Comparison of ENCODE assay signal across 17 cellular contexts in the genomic region with DNA sequence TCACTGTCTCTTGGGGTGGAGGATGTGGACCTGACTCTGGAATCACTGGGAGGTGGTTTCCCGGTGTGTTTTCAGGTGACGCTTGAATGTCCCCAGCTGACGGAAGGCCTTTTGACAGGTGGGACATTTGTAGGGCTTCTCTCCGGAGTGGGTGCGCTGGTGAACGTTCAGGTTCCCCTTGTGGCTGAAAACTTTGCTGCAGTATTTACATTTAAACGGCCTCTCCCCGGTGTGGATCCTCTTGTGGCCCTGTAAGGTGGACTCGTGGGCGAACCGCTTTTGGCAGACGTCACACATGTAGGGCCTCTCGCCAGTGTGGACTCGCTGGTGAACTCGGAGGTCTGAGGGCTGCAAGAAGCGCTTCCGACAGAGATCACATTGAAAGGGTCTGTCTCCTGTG. TPM values are rescaled to one million over a fixed set of nuclear protein-coding genes. Genes with fewer than 3 reads are reported as not detected.
"Had no signal": no experiment of that assay in that cellular context is flagged by ENCODE, and none has a peak within 500 bp of the region (broad histone marks: within the 10 kb centered on the region; RNA-seq: fewer than 3 reads in every experiment).

No MANE protein-coding gene starts in this region.

- H3K79me2 ChIP-seq: hepatocyte had no signal

- DNase-seq: activated effector memory CD4-positive, alpha-beta T cell treated with Interleukin-2 at 50 U/mL for 16 hours; activated T-cell treated with anti-CD3 and anti-CD28 coated beads, Interleukin-2, amount 50 U/mL, for 1 hour; amygdala; effector memory CD4-positive, alpha-beta T cell; lower lobe of right lung; naive thymus-derived CD4-positive, alpha-beta T cell; nucleus accumbens; sigmoid colon; stimulated activated CD4-positive, alpha-beta T cell treated with anti-CD3 and anti-CD28 coated beads, Interleukin-2, amount 100 ng/mL, for 24 hours; stimulated activated naive CD4-positive, alpha-beta T cell treated with Interleukin-2 at 50 U/mL for 16 hours; T-helper 17 cell; upper lobe of left lung had no signal

- H3K36me3 ChIP-seq: lower lobe of right lung, prostate gland, sigmoid colon, suprapubic skin, upper lobe of left lung had no signal

- H3K4me1 ChIP-seq: lower lobe of right lung, prostate gland, sigmoid colon, suprapubic skin had no signal

- H3K27ac ChIP-seq: hepatocyte, lower lobe of right lung, prostate gland, sigmoid colon, suprapubic skin, upper lobe of left lung had no signal

- H3K4me2 ChIP-seq: hepatocyte had no signal

- H3K27me3 ChIP-seq: hepatocyte, upper lobe of left lung had no signal

- H3K4me3 ChIP-seq: hepatocyte, lower lobe of right lung, prostate gland, sigmoid colon, suprapubic skin, upper lobe of left lung had no signal

- ATAC-seq: lower lobe of right lung; naive thymus-derived CD4-positive, alpha-beta T cell; T-helper 17 cell had no signal

RNA-seq across cellular contexts. Expression of a gene that starts 7.8 kb away (rescaled TPM):
- total RNA-seq: hepatocyte; lower lobe of right lung; mononuclear cell; naive thymus-derived CD4-positive, alpha-beta T cell; sigmoid colon; suprapubic skin; T-helper 17 cell; upper lobe of left lung had no signal
- polyA plus RNA-seq: hepatocyte; naive thymus-derived CD4-positive, alpha-beta T cell had no signal

RNA-seq across cellular contexts. Expression of a gene that starts 12.3 kb away (rescaled TPM):
- total RNA-seq: hepatocyte; lower lobe of right lung; mononuclear cell; naive thymus-derived CD4-positive, alpha-beta T cell; prostate gland; sigmoid colon; suprapubic skin; T-helper 17 cell; upper lobe of left lung had no signal
- polyA plus RNA-seq: esophagus; hepatocyte; naive thymus-derived CD4-positive, alpha-beta T cell; sigmoid colon had no signal

RNA-seq across cellular contexts. Expression of a gene that starts 14.0 kb away (rescaled TPM):
- total RNA-seq: hepatocyte; lower lobe of right lung; mononuclear cell; naive thymus-derived CD4-positive, alpha-beta T cell; prostate gland; sigmoid colon; suprapubic skin; T-helper 17 cell; upper lobe of left lung had no signal
- polyA plus RNA-seq: esophagus; hepatocyte; naive thymus-derived CD4-positive, alpha-beta T cell; sigmoid colon had no signal
